28 cellular contexts compared by ENCODE assay signal in genomic region chrX:110504947-110505346, GRCh38.
"Had no signal": no experiment of that assay in that cellular context is flagged by ENCODE, and none has a peak within 500 bp of the region (broad histone marks: within the 10 kb centered on the region; RNA-seq: fewer than 3 reads in every experiment).

No MANE protein-coding gene starts in this region.

- H3K36me3 Mint-ChIP-seq: stimulated activated effector memory CD8-positive, alpha-beta T cell treated with anti-CD3 and anti-CD28 coated beads, Interleukin-12 subunit alpha, Interleukin-12 subunit beta, amount 100 ng/mL, for 72 hours; stimulated activated memory B cell treated with anti-CD40 and anti-IgM and Interleukin-4, amounts not matched to agents 10 μg/mL and 1 μg/mL and 100 μg/mL, for 72 hours; type B pancreatic cell had no signal

- H3K27ac Mint-ChIP-seq: stimulated activated effector memory CD8-positive, alpha-beta T cell treated with anti-CD3 and anti-CD28 coated beads, Interleukin-12 subunit alpha, Interleukin-12 subunit beta, amount 100 ng/mL, for 72 hours; stimulated activated memory B cell treated with anti-CD40 and anti-IgM and Interleukin-4, amounts not matched to agents 10 μg/mL and 1 μg/mL and 100 μg/mL, for 72 hours; stimulated activated naive CD8-positive, alpha-beta T cell treated with anti-CD3 and anti-CD28 coated beads, Interleukin-15, amount 100 ng/mL, for 72 hours; stimulated activated naive CD8-positive, alpha-beta T cell treated with anti-CD3 and anti-CD28 coated beads, Interleukin-15, Interleukin-2, amounts not matched to agents 100 ng/mL and 50 ng/mL, for 24 hours; type B pancreatic cell had no signal

- H3K27ac ChIP-seq: stomach, suprapubic skin, testis, thoracic aorta, thyroid gland, tibial artery, tibial nerve, transverse colon, upper lobe of left lung, upper lobe of right lung, uterus, vagina had no signal

- H3K9me3 ChIP-seq: stomach, suprapubic skin, testis, thoracic aorta, thyroid gland, tibial artery, tibial nerve, transverse colon, upper lobe of left lung, upper lobe of right lung, uterus, vagina had no signal

- H3K27me3 Mint-ChIP-seq: stimulated activated memory B cell treated with anti-CD40 and anti-IgM and Interleukin-4, amounts not matched to agents 10 μg/mL and 1 μg/mL and 100 μg/mL, for 72 hours; stimulated activated naive CD8-positive, alpha-beta T cell treated with anti-CD3 and anti-CD28 coated beads, Interleukin-15, amount 100 ng/mL, for 72 hours; stimulated activated naive CD8-positive, alpha-beta T cell treated with anti-CD3 and anti-CD28 coated beads, Interleukin-15, Interleukin-2, amounts not matched to agents 100 ng/mL and 50 ng/mL, for 24 hours; type B pancreatic cell had no signal

- H3K36me3 ChIP-seq: stomach, suprapubic skin, thoracic aorta, thyroid gland, tibial artery, tibial nerve, transverse colon, upper lobe of left lung, upper lobe of right lung, uterus, vagina had no signal

- DNase-seq: stimulated activated CD4-positive, alpha-beta T cell treated with anti-CD3 and anti-CD28 coated beads, Interleukin-2, amount 100 ng/mL, for 48 hours; stimulated activated CD4-positive, alpha-beta T cell treated with anti-CD3 and anti-CD28 coated beads, Interleukin-4, amount 100 ng/mL, for 1 hour; stimulated activated CD4-positive, alpha-beta T cell treated with anti-CD3 and anti-CD28 coated beads, Interleukin-4, amount 100 ng/mL, for 24 hours; stimulated activated CD4-positive, alpha-beta T cell treated with anti-CD3 and anti-CD28 coated beads, Interleukin-4, amount 100 ng/mL, for 4 hours; stimulated activated CD8-positive, alpha-beta memory T cell treated with anti-CD3 and anti-CD28 coated beads, Interleukin-4, amount 100 ng/mL, for 48 hours; stimulated activated naive CD4-positive, alpha-beta T cell; stimulated activated naive CD4-positive, alpha-beta T cell treated with Interleukin-2 at 50 U/mL for 16 hours; stimulated activated naive CD8-positive, alpha-beta T cell treated with anti-CD3 and anti-CD28 coated beads, Interleukin-15, amount 100 ng/mL, for 72 hours; stimulated activated naive CD8-positive, alpha-beta T cell treated with anti-CD3 and anti-CD28 coated beads, Interleukin-15, Interleukin-2, amounts not matched to agents 100 U/mL and 50 U/mL, for 24 hours; stomach; substantia nigra; testis; thyroid gland; tibial artery; transverse colon; trophoblast cell; upper lobe of left lung; upper lobe of right lung; uterus had no signal

- H3K27me3 ChIP-seq: suprapubic skin, testis, thyroid gland, tibial artery, transverse colon, upper lobe of left lung, upper lobe of right lung, vagina had no signal

- H3K4me3 ChIP-seq: stomach, suprapubic skin, testis, thoracic aorta, thyroid gland, tibial artery, tibial nerve, transverse colon, upper lobe of left lung, upper lobe of right lung, uterus, vagina had no signal

- H3K9me3 Mint-ChIP-seq: stimulated activated effector memory CD8-positive, alpha-beta T cell treated with anti-CD3 and anti-CD28 coated beads, Interleukin-12 subunit alpha, Interleukin-12 subunit beta, amount 100 ng/mL, for 72 hours; stimulated activated memory B cell treated with anti-CD40 and anti-IgM and Interleukin-4, amounts not matched to agents 10 μg/mL and 1 μg/mL and 100 μg/mL, for 72 hours; stimulated activated naive CD8-positive, alpha-beta T cell treated with anti-CD3 and anti-CD28 coated beads, Interleukin-15, amount 100 ng/mL, for 72 hours; stimulated activated naive CD8-positive, alpha-beta T cell treated with anti-CD3 and anti-CD28 coated beads, Interleukin-15, Interleukin-2, amounts not matched to agents 100 ng/mL and 50 ng/mL, for 24 hours; type B pancreatic cell had no signal

- ATAC-seq: stimulated activated effector memory CD8-positive, alpha-beta T cell treated with anti-CD3 and anti-CD28 coated beads, Interleukin-12 subunit alpha, Interleukin-12 subunit beta, amount 100 ng/mL, for 72 hours; stimulated activated memory B cell treated with anti-CD40 and anti-IgM and Interleukin-4, amounts not matched to agents 10 μg/mL and 1 μg/mL and 100 μg/mL, for 72 hours; stimulated activated naive CD8-positive, alpha-beta T cell treated with anti-CD3 and anti-CD28 coated beads, Interleukin-15, amount 100 ng/mL, for 72 hours; stimulated activated naive CD8-positive, alpha-beta T cell treated with anti-CD3 and anti-CD28 coated beads, Interleukin-15, Interleukin-2, amounts not matched to agents 100 U/mL and 50 U/mL, for 24 hours; upper lobe of right lung had no signal

- H3K4me3 Mint-ChIP-seq: stimulated activated effector memory CD8-positive, alpha-beta T cell treated with anti-CD3 and anti-CD28 coated beads, Interleukin-12 subunit alpha, Interleukin-12 subunit beta, amount 100 ng/mL, for 72 hours; stimulated activated memory B cell treated with anti-CD40 and anti-IgM and Interleukin-4, amounts not matched to agents 10 μg/mL and 1 μg/mL and 100 μg/mL, for 72 hours; stimulated activated naive CD8-positive, alpha-beta T cell treated with anti-CD3 and anti-CD28 coated beads, Interleukin-15, amount 100 ng/mL, for 72 hours; stimulated activated naive CD8-positive, alpha-beta T cell treated with anti-CD3 and anti-CD28 coated beads, Interleukin-15, Interleukin-2, amounts not matched to agents 100 ng/mL and 50 ng/mL, for 24 hours; type B pancreatic cell had no signal

- H3K4me1 ChIP-seq: stomach, suprapubic skin, testis, thyroid gland, tibial artery, tibial nerve, transverse colon, upper lobe of left lung, upper lobe of right lung, uterus, vagina had no signal

- FAIRE-seq: urothelium cell line had no signal

- H3K4me1 Mint-ChIP-seq: stimulated activated effector memory CD8-positive, alpha-beta T cell treated with anti-CD3 and anti-CD28 coated beads, Interleukin-12 subunit alpha, Interleukin-12 subunit beta, amount 100 ng/mL, for 72 hours; stimulated activated memory B cell treated with anti-CD40 and anti-IgM and Interleukin-4, amounts not matched to agents 10 μg/mL and 1 μg/mL and 100 μg/mL, for 72 hours; stimulated activated naive CD8-positive, alpha-beta T cell treated with anti-CD3 and anti-CD28 coated beads, Interleukin-15, amount 100 ng/mL, for 72 hours had no signal
